9 cellular contexts compared by ENCODE assay signal in the genomic region with DNA sequence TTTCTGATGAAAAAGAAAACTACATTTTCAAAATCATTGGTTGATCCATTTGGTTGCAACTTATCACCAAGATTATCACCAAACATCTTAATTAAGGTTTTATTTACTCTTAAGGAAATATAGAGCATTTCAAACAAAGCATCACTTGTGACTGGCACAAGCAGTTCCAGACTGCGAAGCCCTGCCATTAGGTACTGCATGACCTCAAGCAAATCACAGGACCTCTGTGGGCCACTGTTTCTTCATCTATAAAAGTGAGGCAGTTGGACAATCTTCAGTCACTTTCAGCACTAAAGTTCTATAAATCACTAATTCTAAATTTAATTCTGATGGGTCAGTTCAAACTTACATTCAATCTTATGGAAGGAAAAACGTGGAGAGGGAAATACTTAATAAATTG. TPM values are rescaled to one million over a fixed set of nuclear protein-coding genes. Genes with fewer than 3 reads are reported as not detected.
DNase-seq lines count a peak whose midpoint lies in the region; ATAC-seq and TF ChIP-seq lines count a peak whose summit lies in the region.
"Had no signal": no experiment of that assay in that cellular context is flagged by ENCODE, and none has a peak within 500 bp of the region (broad histone marks: within the 10 kb centered on the region; RNA-seq: fewer than 3 reads in every experiment).

No MANE protein-coding gene starts in this region.

- intact Hi-C loops in mammary epithelial cell (cut with micrococcal nuclease) = loop anchor here (5.0 kb wide), 2 partner anchors 40 to 95 kb away; no protein-coding TSS in a partner anchor

- H3K4me1 ChIP-seq in DND-41 (ENCODE audit: insufficient read depth, low read length) = peaks cover 64% of the 10 kb centered on the region
- H3K4me1 ChIP-seq in mammary epithelial cell (ENCODE audit: insufficient read depth, low read length) = peaks cover 12% of the 10 kb centered on the region
- H3K4me1 ChIP-seq in neutrophil (ENCODE audit: control insufficient read depth in 1 of 2, insufficient read depth in 1 of 2, low read depth in 1 of 2, low read length in 1 of 2) = peaks cover 61 to 63% of the 10 kb centered on the region in 2 experiments

- H3K9ac ChIP-seq in DND-41 (ENCODE audit: low read depth, low read length) (peak overlapping the region; percentile 84), mammary epithelial cell (ENCODE audit: insufficient read depth, low read length) (no peak overlapping the region)

- peak; percentile 61 for ATAC-seq in DND-41 (ENCODE audit: insufficient read depth, low read depth)
- no peak for ATAC-seq in HG03280 (IDR thresholded peaks at IDR 0.05; ENCODE audit: unreplicated experiment)

- peak overlapping the region; percentile 99 for H3K27ac ChIP-seq in DND-41 (ENCODE audit: low read length)
- peak overlapping the region; percentile 100 for H3K27ac ChIP-seq in mammary epithelial cell (ENCODE audit: insufficient read depth, low read depth, low read length)
- H3K27ac ChIP-seq in neutrophil = peak overlapping the region; percentile 89

- CTCF ChIA-PET in mammary epithelial cell (lab: Charles Lee; ENCODE audit: low non-redundant PET) = no interaction called here

- H2AFZ ChIP-seq in DND-41 (ENCODE audit: low read depth, low read length) (no peak overlapping the region), mammary epithelial cell (ENCODE audit: low read depth, low read length) (no peak overlapping the region)

- H3K4me3 ChIP-seq in DND-41 (ENCODE audit: low read depth in 1 of 2, low read length in 2 of 2) = peak overlapping the region; percentile 65 to 68
- peak overlapping the region; percentile 17 to 73 (median 72) for H3K4me3 ChIP-seq in mammary epithelial cell (replicated peaks in 1 of 3; ENCODE audit: insufficient read depth in 1 of 3, low read depth in 2 of 3, low read length in 3 of 3)
- peak overlapping the region; percentile 71 to 86 for H3K4me3 ChIP-seq in neutrophil (ENCODE audit: low read depth in 1 of 2, low read length in 1 of 2)
- no peak overlapping the region for H3K4me3 ChIP-seq in MG63

- WGBS in mammary epithelial cell (ENCODE audit: low coverage, missing lambda C conversion rate) = 97% methylated on average over 2 of the region's 2 CpGs

- H3K79me2 ChIP-seq in DND-41 (ENCODE audit: insufficient read depth, low read length) (peaks cover 98% of the 10 kb centered on the region), mammary epithelial cell (ENCODE audit: insufficient read depth, low read length) (peaks cover 91% of the 10 kb centered on the region)

- BruUV-seq in mammary epithelial cell (replicated peaks; lab: Mats Ljungman, UMichigan) = no TSS peak

- H4K20me1 ChIP-seq in DND-41 (ENCODE audit: insufficient read depth, low read length) (no peaks in the 10 kb centered on the region), mammary epithelial cell (ENCODE audit: insufficient read depth, low read length) (no peaks in the 10 kb centered on the region)

- in situ Hi-C loops in mammary epithelial cell (cut with MboI; ENCODE audit: low sequenced_read_pairs in 2 of 2) = no loop called here

- DNase-seq in DND-41 = peak; percentile 57
- DNase-seq in NCI-H526 treated with DMSO at 0.1 percent for 48 hours (lab: John Stamatoyannopoulos, UW) = peak; percentile 64
- peak; percentile 28 for DNase-seq in mammary epithelial cell
- DNase-seq in iPS-NIHi7 (ENCODE audit: extremely low spot score) = no peak
- no peak for DNase-seq in MG63
- DNase-seq in NK-92 treated with Interleukin-12 subunit alpha and Interleukin-12 subunit beta, amount 100 ng/mL, for 24 hours (lab: John Stamatoyannopoulos, UW) = no peak
- DNase-seq: heart right ventricle had no signal

- H3K9me3 ChIP-seq in DND-41 (ENCODE audit: insufficient read depth, low read length, severe bottlenecking) (no peaks in the 10 kb centered on the region), mammary epithelial cell (replicated peaks; ENCODE audit: insufficient read depth, low read length) (no peaks in the 10 kb centered on the region), neutrophil (no peaks in the 10 kb centered on the region), MG63 (no peaks in the 10 kb centered on the region)
- H3K9me3 ChIP-seq: heart right ventricle had no signal

- H3K4me2 ChIP-seq in DND-41 (ENCODE audit: insufficient read depth, low read length) (peak overlapping the region; percentile 64), mammary epithelial cell (ENCODE audit: insufficient read depth, low read depth, low read length) (peak overlapping the region; percentile 87)

- dilution Hi-C loops in mammary epithelial cell (cut with HindIII; ENCODE audit: low sequenced_read_pairs) = no loop called here

- H3K36me3 ChIP-seq in DND-41 (ENCODE audit: insufficient read depth, low read length) (peaks cover 8% of the 10 kb centered on the region), mammary epithelial cell (ENCODE audit: insufficient read depth, low read length) (peaks cover 4% of the 10 kb centered on the region), neutrophil (no peaks in the 10 kb centered on the region), MG63 (no peaks in the 10 kb centered on the region)

- no peak for TF ChIP-seq CTCF in DND-41 (IDR thresholded peaks at IDR 0.05; ENCODE audit: borderline replicate concordance, extremely low read depth, low read length, poor library complexity, severe bottlenecking)
- no peak for TF ChIP-seq CTCF in mammary epithelial cell (conservative IDR thresholded peaks at IDR 0.05 in 1 of 2, IDR thresholded peaks at IDR 0.05 in 1 of 2; ENCODE audit: extremely low read depth in 1 of 2, insufficient read depth in 1 of 2, low read depth in 1 of 2, low read length in 2 of 2)
- no peak for TF ChIP-seq CTCF in neutrophil (IDR thresholded peaks at IDR 0.05)

- H3K27me3 ChIP-seq in DND-41 (ENCODE audit: insufficient read depth, low read length, poor library complexity) = no peaks in the 10 kb centered on the region
- no peaks in the 10 kb centered on the region for H3K27me3 ChIP-seq in mammary epithelial cell (ENCODE audit: insufficient read depth, low read length)
- H3K27me3 ChIP-seq in neutrophil = no peaks in the 10 kb centered on the region
- H3K27me3 ChIP-seq in MG63 = no peaks in the 10 kb centered on the region
- H3K27me3 ChIP-seq: heart right ventricle had no signal

RNA-seq across cellular contexts. Expression of gene ELF1, which starts 2.0 kb away (rescaled TPM):
- total RNA-seq in mammary epithelial cell = 10 to 100 TPM; 48.0 to 66.3 TPM
- polyA plus RNA-seq in mammary epithelial cell = 32.6 TPM
- polyA minus RNA-seq in mammary epithelial cell = 51.3 TPM
- total RNA-seq in MG63 (2014; rRNA removed; shearing (Covaris generic); ENCODE audit: low replicate concordance) = 6.7 and 11.3 TPM in 2 replicates

RNA-seq across cellular contexts. Expression of gene WBP4, which starts 44.2 kb away (rescaled TPM):
- total RNA-seq in mammary epithelial cell = 10 to 100 TPM in 1 of 2 donors, 1 to 10 TPM in 1; 5.0 to 12.4 TPM
- polyA plus RNA-seq in mammary epithelial cell = 5.2 TPM
- 0.98 TPM for polyA minus RNA-seq in mammary epithelial cell
- 10.5 and 15.7 TPM in 2 replicates for total RNA-seq in MG63 (2014; rRNA removed; shearing (Covaris generic); ENCODE audit: low replicate concordance)

Comparison
In these comparisons a context has a peak if more than half of its experiments do, and no peak if none do; other contexts are left out.
1. DNase-seq: peak in DND-41 (single experiment), NCI-H526 treated with DMSO at 0.1 percent for 48 hours (single experiment) and mammary epithelial cell (single experiment); none in iPS-NIHi7 (single experiment), MG63 (single experiment) and NK-92 treated with Interleukin-12 subunit alpha and Interleukin-12 subunit beta, amount 100 ng/mL, for 24 hours (single experiment).
2. Peak in every context shown above with its lines, with median percentiles within 50 percentile points of each other: H3K27ac ChIP-seq.